In the genomic region with DNA sequence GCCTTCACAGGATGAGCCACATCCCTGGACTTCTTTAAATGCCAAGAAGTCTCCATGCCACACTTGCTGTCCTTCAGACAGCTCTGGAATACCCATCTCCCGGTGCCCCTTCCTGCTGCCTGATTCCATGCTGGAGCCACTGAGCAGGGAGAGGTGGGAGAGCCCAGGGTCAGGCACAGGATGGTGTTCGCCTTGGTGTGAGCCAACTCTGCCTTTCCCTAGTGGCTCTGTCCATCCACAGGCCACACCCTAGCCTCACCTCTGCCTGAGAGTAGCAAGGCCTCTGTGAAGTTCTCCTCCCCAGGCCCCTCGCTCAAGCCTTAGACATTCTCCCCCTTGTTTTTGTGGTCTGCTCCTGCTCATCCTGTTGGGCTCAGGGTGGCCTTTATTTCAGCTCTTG, we compare ENCODE assay signal across 18 cellular contexts. TPM values are rescaled to one million over a fixed set of nuclear protein-coding genes. Genes with fewer than 3 reads are reported as not detected.
DNase-seq lines count a peak whose midpoint lies in the region; ATAC-seq and TF ChIP-seq lines count a peak whose summit lies in the region.
"Had no signal": no experiment of that assay in that cellular context is flagged by ENCODE, and none has a peak within 500 bp of the region (broad histone marks: within the 10 kb centered on the region; RNA-seq: fewer than 3 reads in every experiment).

No MANE protein-coding gene starts in this region.

- CTCF ChIA-PET in mammary epithelial cell (lab: Charles Lee; ENCODE audit: low non-redundant PET) = no interaction called here

- H3K4me2 ChIP-seq in mammary epithelial cell (ENCODE audit: insufficient read depth, low read depth, low read length) (no peak overlapping the region), GM23338 (no peak overlapping the region)
- H3K4me2 ChIP-seq: A549 had no signal

- H3K9me3 ChIP-seq in breast epithelium (no peaks in the 10 kb centered on the region), mammary epithelial cell (replicated peaks; ENCODE audit: insufficient read depth, low read length) (no peaks in the 10 kb centered on the region), endodermal cell (ENCODE audit: control insufficient read depth, low read length) (no peaks in the 10 kb centered on the region), ovary (no peaks in the 10 kb centered on the region)
- H3K9me3 ChIP-seq: A549 had no signal

- H3K4me3 ChIP-seq in breast epithelium (no peak overlapping the region), mammary epithelial cell (replicated peaks in 1 of 3; ENCODE audit: insufficient read depth in 1 of 3, low read depth in 2 of 3, low read length in 3 of 3) (no peak overlapping the region), endodermal cell (ENCODE audit: low read length) (no peak overlapping the region), ovary (no peak overlapping the region), GM23338 (no peak overlapping the region)
- H3K4me3 ChIP-seq: A549 had no signal

- no TSS peak for BruUV-seq in mammary epithelial cell (replicated peaks; lab: Mats Ljungman, UMichigan)

- H2AFZ ChIP-seq in mammary epithelial cell (ENCODE audit: low read depth, low read length) (no peak overlapping the region), GM23338 (no peak overlapping the region)

- no peaks in the 10 kb centered on the region for H3K4me1 Mint-ChIP-seq in endodermal cell
- no peaks in the 10 kb centered on the region; the same call in 1 of the 3 replicates for H3K4me1 Mint-ChIP-seq in GM23338

- H3K4me3 Mint-ChIP-seq in endodermal cell (no peak overlapping the region), GM23338 (no peak overlapping the region)

- no peaks in the 10 kb centered on the region for H3F3A ChIP-seq in GM23338 (replicated peaks; ENCODE audit: low read depth)

- H3K9me2 ChIP-seq in GM23338 (ENCODE audit: insufficient read depth) = 0 out of 2 replicates have a peak, but pooled peaks cover 6% of the 10 kb centered on the region

- H3K9me3 Mint-ChIP-seq in endodermal cell = no peaks in the 10 kb centered on the region
- H3K9me3 Mint-ChIP-seq in GM23338 = no peaks in the 10 kb centered on the region

- H3K79me2 ChIP-seq in mammary epithelial cell (ENCODE audit: insufficient read depth, low read length) = no peaks in the 10 kb centered on the region
- no peaks in the 10 kb centered on the region for H3K79me2 ChIP-seq in GM23338 (replicated peaks; ENCODE audit: insufficient read depth)

- TF ChIP-seq EP300 in ovary (IDR thresholded peaks at IDR 0.05) = no peak

- H3K27me3 ChIP-seq in breast epithelium (no peaks in the 10 kb centered on the region), mammary epithelial cell (ENCODE audit: insufficient read depth, low read length) (peaks cover 5% of the 10 kb centered on the region), endodermal cell (ENCODE audit: control insufficient read depth, insufficient read depth, low read length, poor library complexity, severe bottlenecking) (no peaks in the 10 kb centered on the region), ovary (no peaks in the 10 kb centered on the region), GM23338 (ENCODE audit: insufficient read depth) (no peaks in the 10 kb centered on the region)

- H3K27ac Mint-ChIP-seq in endodermal cell (no peak overlapping the region), GM23338 (no peak overlapping the region; the same call in 1 of the 2 replicates)

- intact Hi-C loops in breast epithelium (cut with DNase I; ENCODE audit: low total_unique reads) (no loop called here), mammary epithelial cell (cut with micrococcal nuclease) (no loop called here), ovary (cut with DNase I) (loop anchor here in 1 of 4 donors (5.0 kb wide), 1 partner anchor 44 kb away; no protein-coding TSS in a partner anchor)

- dilution Hi-C loops in mammary epithelial cell (cut with HindIII; ENCODE audit: low sequenced_read_pairs) = no loop called here

- H4K20me1 ChIP-seq in mammary epithelial cell (ENCODE audit: insufficient read depth, low read length) (peaks cover 2% of the 10 kb centered on the region), GM23338 (replicated peaks; ENCODE audit: insufficient read depth) (no peaks in the 10 kb centered on the region; the same call in 1 of the 2 replicates)

- WGBS in mammary epithelial cell (ENCODE audit: low coverage, missing lambda C conversion rate) = 81% methylated on average over 3 of the region's 3 CpGs
- 96 to 100% methylated on average over 1 to 3 of the region's 3 CpGs for WGBS in endodermal cell (ENCODE audit: insufficient coverage in 1 of 2, insufficient read length in 1 of 2), 2 experiments
- WGBS in ovary, 3 donors = 97 to 99% (median 98%) methylated on average over 3 of the region's 3 CpGs

- DNase-seq in breast epithelium (ENCODE audit: low spot score in 2 of 2) (peak; percentile 8 to 27), mammary epithelial cell (no peak), endodermal cell (peak; percentile 22), ovary (peak in 4 of 5 donors; percentile 5 to 24 (median 12)), HPDE6-E6E7 (ENCODE audit: extremely low spot score) (no peak), GM23338 (ENCODE audit: low spot score) (no peak)
- DNase-seq: DND-41, GOT3, KG1, NCI-H146, NCI-H2081, NCI-H510A, NCI-H774, SHP77 had no signal

- H3K9ac ChIP-seq in mammary epithelial cell (ENCODE audit: insufficient read depth, low read length) (no peak overlapping the region), endodermal cell (ENCODE audit: extremely low read depth, low read length, poor library complexity, severe bottlenecking) (no peak overlapping the region)

- H3K27ac ChIP-seq in breast epithelium (no peak overlapping the region), mammary epithelial cell (ENCODE audit: insufficient read depth, low read depth, low read length) (no peak overlapping the region), endodermal cell (ENCODE audit: low read depth, low read length) (no peak overlapping the region), ovary (no peak overlapping the region), GM23338 (ENCODE audit: low read depth) (no peak overlapping the region)
- H3K27ac ChIP-seq: A549 had no signal

- TF ChIP-seq POLR2A in breast epithelium (IDR thresholded peaks at IDR 0.05) = no peak
- no peak for TF ChIP-seq POLR2A in ovary (IDR thresholded peaks at IDR 0.05)

- TF ChIP-seq CTCF in breast epithelium (IDR thresholded peaks at IDR 0.05) (no peak), mammary epithelial cell (conservative IDR thresholded peaks at IDR 0.05 in 1 of 2, IDR thresholded peaks at IDR 0.05 in 1 of 2; ENCODE audit: extremely low read depth in 1 of 2, insufficient read depth in 1 of 2, low read depth in 1 of 2, low read length in 2 of 2) (no peak), endodermal cell (conservative IDR thresholded peaks at IDR 0.05) (no peak), ovary (IDR thresholded peaks at IDR 0.05) (no peak), GM23338 (conservative IDR thresholded peaks at IDR 0.05; ENCODE audit: low read depth in 2 of 2) (no peak)

- no peaks in the 10 kb centered on the region for H3K27me3 Mint-ChIP-seq in endodermal cell (ENCODE audit: insufficient read depth)
- peaks cover 4% of the 10 kb centered on the region for H3K27me3 Mint-ChIP-seq in GM23338 (ENCODE audit: insufficient read depth, low read depth, poor library complexity)

- in situ Hi-C loops in mammary epithelial cell (cut with MboI; ENCODE audit: low sequenced_read_pairs in 2 of 2) = no loop called here

- H3K4me1 ChIP-seq in breast epithelium = peaks cover 0 to 7% of the 10 kb centered on the region in 2 donors
- no peaks in the 10 kb centered on the region for H3K4me1 ChIP-seq in mammary epithelial cell (ENCODE audit: insufficient read depth, low read length)
- H3K4me1 ChIP-seq in endodermal cell (ENCODE audit: control insufficient read depth, insufficient read depth, low read length) = no peaks in the 10 kb centered on the region
- peaks cover 24% of the 10 kb centered on the region for H3K4me1 ChIP-seq in ovary (ENCODE audit: insufficient read depth)
- H3K4me1 ChIP-seq in GM23338 (ENCODE audit: insufficient read depth) = no peaks in the 10 kb centered on the region
- H3K4me1 ChIP-seq: A549 had no signal

- H3K36me3 ChIP-seq in breast epithelium = no peaks in the 10 kb centered on the region
- no peaks in the 10 kb centered on the region for H3K36me3 ChIP-seq in mammary epithelial cell (ENCODE audit: insufficient read depth, low read length)
- no peaks in the 10 kb centered on the region for H3K36me3 ChIP-seq in endodermal cell (ENCODE audit: control insufficient read depth, insufficient read depth, low read length)
- no peaks in the 10 kb centered on the region for H3K36me3 ChIP-seq in ovary
- no peaks in the 10 kb centered on the region for H3K36me3 ChIP-seq in GM23338 (ENCODE audit: insufficient read depth)

- ATAC-seq in GM21576 (IDR thresholded peaks at IDR 0.05; ENCODE audit: unreplicated experiment) (no peak), HG03139 (IDR thresholded peaks at IDR 0.05; ENCODE audit: unreplicated experiment) (no peak), GM23338 (no peak)
- ATAC-seq: A549, Panc1 had no signal

- no peaks in the 10 kb centered on the region for H3K36me3 Mint-ChIP-seq in endodermal cell (ENCODE audit: low read depth)
- H3K36me3 Mint-ChIP-seq in GM23338 (ENCODE audit: low read depth) = no peaks in the 10 kb centered on the region; the same call in 2 of the 3 replicates

TF ChIP-seq in GM23338, 12 proteins besides CTCF, POLR2A, EP300 and RAD21 (continues in another document):
- TF ChIP-seq, protein P1, sequence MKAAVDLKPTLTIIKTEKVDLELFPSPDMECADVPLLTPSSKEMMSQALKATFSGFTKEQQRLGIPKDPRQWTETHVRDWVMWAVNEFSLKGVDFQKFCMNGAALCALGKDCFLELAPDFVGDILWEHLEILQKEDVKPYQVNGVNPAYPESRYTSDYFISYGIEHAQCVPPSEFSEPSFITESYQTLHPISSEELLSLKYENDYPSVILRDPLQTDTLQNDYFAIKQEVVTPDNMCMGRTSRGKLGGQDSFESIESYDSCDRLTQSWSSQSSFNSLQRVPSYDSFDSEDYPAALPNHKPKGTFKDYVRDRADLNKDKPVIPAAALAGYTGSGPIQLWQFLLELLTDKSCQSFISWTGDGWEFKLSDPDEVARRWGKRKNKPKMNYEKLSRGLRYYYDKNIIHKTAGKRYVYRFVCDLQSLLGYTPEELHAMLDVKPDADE (IDR thresholded peaks at IDR 0.05) = no peak
- no peak for TF ChIP-seq CREB1 (CRISPR knock-in tag; IDR thresholded peaks at IDR 0.05; ENCODE audit: low read depth)
- no peak for TF ChIP-seq POLR2AphosphoS5 (IDR thresholded peaks at IDR 0.05; ENCODE audit: low read depth)
- no peak for TF ChIP-seq EZH2phosphoT487 (IDR thresholded peaks at IDR 0.05; ENCODE audit: unreplicated experiment)
- TF ChIP-seq EZH2 (IDR thresholded peaks at IDR 0.05; ENCODE audit: low read depth, unreplicated experiment) = no peak

RNA-seq across cellular contexts. Expression of a gene that starts 54.2 kb away (rescaled TPM):
- total RNA-seq in breast epithelium (10 to 100 TPM; 30.9 to 61.8 (median 51.8) TPM), mammary epithelial cell (1 to 10 TPM in 1 of 2 donors, not detected in 1; 1.5 TPM), endodermal cell (10 to 100 TPM; 14.8 to 17.1 TPM), ovary (100 to 1,000 TPM in 1 of 7 donors, 10 to 100 TPM in 5, 1 to 10 TPM in 1; 9.8 to 108 (median 64.1) TPM)
- polyA plus RNA-seq in mammary epithelial cell (not detected), ovary (100 to 1,000 TPM in 1 of 2 donors, 10 to 100 TPM in 1; 27.5 to 114 TPM), GM23338 (2016; fragmentation: Nextera tagmentation; extraction: Ambion mirVana) (2.9 and 3.1 TPM in 2 replicates)
- not detected for polyA minus RNA-seq in mammary epithelial cell
- polyA plus RNA-seq in endodermal cell (2013, experiment 1 of 2) = 19.1 TPM
- 21.2 TPM for polyA plus RNA-seq in endodermal cell (2013, experiment 2 of 2)
- total RNA-seq in GM23338 (2014; rRNA removed; shearing (Covaris generic)) = 5.2 and 7.1 TPM in 2 replicates

Comparison
In these comparisons a context has a peak if more than half of its experiments do, and no peak if none do; other contexts are left out.
1. DNase-seq: peak in breast epithelium (2 of 2), endodermal cell (single experiment) and ovary (4 of 5); none in mammary epithelial cell (single experiment), HPDE6-E6E7 (single experiment) and GM23338 (single experiment).